In the genomic region with DNA sequence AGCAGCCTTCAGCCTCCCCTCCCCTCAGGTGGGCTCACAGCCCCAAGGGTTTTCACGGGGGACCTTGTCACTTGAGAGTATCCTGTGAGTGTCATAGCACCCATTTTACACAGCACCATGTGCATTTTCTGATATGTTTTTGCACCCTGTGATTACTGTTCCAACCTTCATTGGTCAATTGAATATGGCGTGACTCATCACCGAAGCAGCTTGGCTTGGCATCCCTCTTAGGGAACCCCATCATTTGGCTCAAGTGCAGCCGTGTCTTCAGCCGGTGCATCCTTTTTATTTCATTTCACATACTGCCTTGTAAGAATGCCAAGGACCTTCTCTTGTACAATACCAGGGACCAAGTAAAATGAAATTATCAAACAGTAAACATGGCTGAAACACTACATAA, we compare ENCODE assay signal across 13 cellular contexts. TPM values are rescaled to one million over a fixed set of nuclear protein-coding genes. Genes with fewer than 3 reads are reported as not detected.
DNase-seq lines count a peak whose midpoint lies in the region; ATAC-seq and TF ChIP-seq lines count a peak whose summit lies in the region.
"Had no signal": no experiment of that assay in that cellular context is flagged by ENCODE, and none has a peak within 500 bp of the region (broad histone marks: within the 10 kb centered on the region; RNA-seq: fewer than 3 reads in every experiment).

No MANE protein-coding gene starts in this region.

- peaks cover 6% of the 10 kb centered on the region for H3K4me1 ChIP-seq in RWPE2 (ENCODE audit: insufficient read depth, poor library complexity, severe bottlenecking)
- peaks cover 8 to 39% (median 10%) of the 10 kb centered on the region in 3 donors for H3K4me1 ChIP-seq in esophagus squamous epithelium
- H3K4me1 ChIP-seq in osteoblast (ENCODE audit: insufficient read depth, low read length): peaks cover 19% of the 10 kb centered on the region

- WGBS in esophagus squamous epithelium, 2 donors: 59 to 73% methylated on average over 4 to 5 of the region's 5 CpGs

- peaks cover 2% of the 10 kb centered on the region for H3K27me3 Mint-ChIP-seq in endothelial cell (ENCODE audit: unreplicated experiment)
- H3K27me3 Mint-ChIP-seq in activated naive CD4-positive, alpha-beta T cell treated with anti-CD3 and anti-CD28 coated beads for 36 hours (ENCODE audit: low read depth): no peaks in the 10 kb centered on the region

- H3K4me1 Mint-ChIP-seq in endothelial cell (ENCODE audit: unreplicated experiment): peaks cover 56% of the 10 kb centered on the region
- peaks cover 13% of the 10 kb centered on the region for H3K4me1 Mint-ChIP-seq in activated naive CD4-positive, alpha-beta T cell treated with anti-CD3 and anti-CD28 coated beads for 36 hours (ENCODE audit: low read depth)

- H3K36me3 ChIP-seq in RWPE2 (ENCODE audit: low read depth): peaks cover 3% of the 10 kb centered on the region; the same call in 1 of the 2 replicates
- H3K36me3 ChIP-seq in esophagus squamous epithelium: no peaks in the 10 kb centered on the region
- no peaks in the 10 kb centered on the region for H3K36me3 ChIP-seq in osteoblast (ENCODE audit: insufficient read depth, low read length)

- H3K4me3 Mint-ChIP-seq in endothelial cell (ENCODE audit: unreplicated experiment): no peak overlapping the region
- H3K4me3 Mint-ChIP-seq in activated naive CD4-positive, alpha-beta T cell treated with anti-CD3 and anti-CD28 coated beads for 36 hours: no peak overlapping the region
- H3K4me3 Mint-ChIP-seq: nephron had no signal

- CTCF ChIA-PET in activated naive CD4-positive, alpha-beta T cell treated with anti-CD3 and anti-CD28 coated beads for 36 hours (lab: Charles Lee): interaction anchor here (1.0 to 1.1 kb wide), 2 partner anchors 270 to 451 kb away, joined by 3 to 4 read pairs; no protein-coding TSS in a partner anchor

- H4K20me1 ChIP-seq in osteoblast (ENCODE audit: insufficient read depth, low read length): no peaks in the 10 kb centered on the region

- peak overlapping the region; percentile 14 for H3K4me2 ChIP-seq in osteoblast (ENCODE audit: insufficient read depth, low read length)

- no peak overlapping the region for H3K27ac ChIP-seq in RWPE2 (ENCODE audit: poor library complexity, severe bottlenecking)
- peak overlapping the region in 3 of 4 donors; percentile 5 to 40 (median 16) for H3K27ac ChIP-seq in esophagus squamous epithelium
- H3K27ac ChIP-seq in osteoblast (ENCODE audit: low read depth, low read length): no peak overlapping the region

- H3K36me3 Mint-ChIP-seq in endothelial cell (ENCODE audit: low read depth, unreplicated experiment): peaks cover 22% of the 10 kb centered on the region
- no peaks in the 10 kb centered on the region for H3K36me3 Mint-ChIP-seq in activated naive CD4-positive, alpha-beta T cell treated with anti-CD3 and anti-CD28 coated beads for 36 hours (ENCODE audit: low read depth)

- DNase-seq in EH (ENCODE audit: low read depth) (peak; percentile 67), RWPE2 (ENCODE audit: low spot score) (no peak), esophagus squamous epithelium (lab: John Stamatoyannopoulos, UW) (no peak), osteoblast (ENCODE audit: insufficient read length, low spot score, missing footprints) (no peak), NCI-H1105 treated with DMSO at 0.1 percent for 48 hours (lab: John Stamatoyannopoulos, UW) (no peak), endothelial cell (ENCODE audit: low spot score) (no peak), SK-N-DZ (ENCODE audit: low spot score) (no peak)
- no peak for DNase-seq in activated naive CD4-positive, alpha-beta T cell treated with anti-CD3 and anti-CD28 coated beads for 36 hours
- DNase-seq: activated CD4-positive, alpha-beta T cell treated with anti-CD3 and anti-CD28 coated beads, Interleukin-2, amount 50 U/mL, for 48 hours; activated naive CD4-positive, alpha-beta T cell; stimulated activated CD4-positive, alpha-beta T cell treated with anti-CD3 and anti-CD28 coated beads, Interleukin-12 subunit alpha, Interleukin-12 subunit beta, amount 100 ng/mL, for 4 hours; T-helper 2 cell had no signal

- H3K27ac Mint-ChIP-seq in endothelial cell (ENCODE audit: unreplicated experiment): no peak overlapping the region
- no peak overlapping the region for H3K27ac Mint-ChIP-seq in activated naive CD4-positive, alpha-beta T cell treated with anti-CD3 and anti-CD28 coated beads for 36 hours

- H3K4me3 ChIP-seq in RWPE2 (ENCODE audit: severe bottlenecking) (no peak overlapping the region), esophagus squamous epithelium (no peak overlapping the region), osteoblast (ENCODE audit: insufficient read depth, low read length) (no peak overlapping the region)

- TF ChIP-seq POLR2A in esophagus squamous epithelium (IDR thresholded peaks at IDR 0.05): no peak

- H3K79me2 ChIP-seq in osteoblast (ENCODE audit: insufficient read depth, low read length): peaks cover 2% of the 10 kb centered on the region

- H2AFZ ChIP-seq in osteoblast (ENCODE audit: low read length): no peak overlapping the region

- peak; percentile 62; the same call in 2 of the 3 replicates for ATAC-seq in RWPE2 (ENCODE audit: low read depth)

- no peaks in the 10 kb centered on the region for H3K9me3 Mint-ChIP-seq in endothelial cell (ENCODE audit: unreplicated experiment)
- no peaks in the 10 kb centered on the region for H3K9me3 Mint-ChIP-seq in activated naive CD4-positive, alpha-beta T cell treated with anti-CD3 and anti-CD28 coated beads for 36 hours
- H3K9me3 Mint-ChIP-seq: nephron had no signal

- H3K9me3 ChIP-seq in RWPE2 (ENCODE audit: severe bottlenecking) (no peaks in the 10 kb centered on the region), esophagus squamous epithelium (no peaks in the 10 kb centered on the region), osteoblast (ENCODE audit: low read depth, low read length) (no peaks in the 10 kb centered on the region)

- no peaks in the 10 kb centered on the region for H3K27me3 ChIP-seq in RWPE2 (ENCODE audit: insufficient read depth, poor library complexity, severe bottlenecking)
- no peaks in the 10 kb centered on the region for H3K27me3 ChIP-seq in esophagus squamous epithelium
- no peaks in the 10 kb centered on the region for H3K27me3 ChIP-seq in osteoblast (ENCODE audit: insufficient read depth, low read length)

- no peak for TF ChIP-seq CTCF in RWPE2 (IDR thresholded peaks at IDR 0.05; ENCODE audit: poor library complexity, severe bottlenecking)
- TF ChIP-seq CTCF in esophagus squamous epithelium (IDR thresholded peaks at IDR 0.05): no peak
- no peak for TF ChIP-seq CTCF in osteoblast (IDR thresholded peaks at IDR 0.05; ENCODE audit: extremely low read depth, low read depth, low read length)
- no peak for TF ChIP-seq CTCF in endothelial cell (IDR thresholded peaks at IDR 0.05; ENCODE audit: unreplicated experiment)

- intact Hi-C loops in esophagus squamous epithelium (cut with DNase I): no loop called here
- intact Hi-C loops in activated naive CD4-positive, alpha-beta T cell treated with anti-CD3 and anti-CD28 coated beads for 36 hours (cut with micrococcal nuclease): loop anchor here (5.0 kb wide), 1 partner anchor 65 kb away; no protein-coding TSS in a partner anchor

RNA-seq across cellular contexts. Expression of a gene that starts 57.6 kb away (rescaled TPM):
- total RNA-seq in esophagus squamous epithelium (10 to 100 TPM; 29.1 to 64.2 (median 39.1) TPM), osteoblast (8.3 and 8.7 TPM in 2 replicates), endothelial cell (ENCODE audit: unreplicated experiment) (70.1 TPM)
- 1 to 10 TPM; 5.8 to 5.9 TPM for total RNA-seq in activated naive CD4-positive, alpha-beta T cell treated with anti-CD3 and anti-CD28 coated beads for 36 hours
- not detected in 2 replicates for polyA plus RNA-seq in SK-N-DZ (2014; cell fraction: cytosol; rRNA removed)
- not detected in 2 replicates for polyA plus RNA-seq in SK-N-DZ (2014; cell fraction: nucleus; rRNA removed)

Comparison
In these comparisons a context has a peak if more than half of its experiments do, and no peak if none do; other contexts are left out.
1. H3K27ac ChIP-seq: peak in esophagus squamous epithelium (3 of 4); none in RWPE2 (single experiment) and osteoblast (single experiment).